ENCODE assay signal across 7 cellular contexts in genomic region chr10:122054046-122055025, GRCh38.
DNase-seq lines count a peak whose midpoint lies in the region; TF ChIP-seq lines count a peak whose summit lies in the region.

No MANE protein-coding gene starts in this region.

- peak; percentile 64 for TF ChIP-seq CTCF in HFF-Myc (IDR thresholded peaks at IDR 0.05; ENCODE audit: low read depth, low read length, missing control alignments)
- TF ChIP-seq CTCF in cardiac muscle cell (IDR thresholded peaks at IDR 0.05; ENCODE audit: low read depth, low read length): peak; percentile 76

- H3K4me3 ChIP-seq in HFF-Myc (replicated peaks; ENCODE audit: low read depth, low read length) (no peak overlapping the region), cardiac muscle cell (no peak overlapping the region), subcutaneous abdominal adipose tissue (ENCODE audit: low read depth in 1 of 5, low read length in 5 of 5) (no peak overlapping the region)

- H3K9me3 ChIP-seq in cardiac muscle cell (ENCODE audit: low read depth) (no peaks in the 10 kb centered on the region), subcutaneous abdominal adipose tissue (ENCODE audit: control insufficient read depth in 5 of 5, low read length in 5 of 5) (no peaks in the 10 kb centered on the region)

- DNase-seq in HFF-Myc (ENCODE audit: extremely low read depth, low read depth) (no peak), SHP77 (lab: John Stamatoyannopoulos, UW) (peak; percentile 39 to 67), cardiac muscle cell (ENCODE audit: low read depth in 1 of 2, low spot score in 1 of 2) (peak; percentile 75 to 84), superior temporal gyrus (ENCODE audit: extremely low spot score) (no peak)
- DNase-seq in effector CD8-positive, alpha-beta T cell (lab: John Stamatoyannopoulos, UW): no peak
- no peak for DNase-seq in central memory CD4-positive, alpha-beta T cell

- H3K9ac ChIP-seq in subcutaneous abdominal adipose tissue (ENCODE audit: low read length in 5 of 5): no peak overlapping the region

- H3K36me3 ChIP-seq in cardiac muscle cell (no peaks in the 10 kb centered on the region), subcutaneous abdominal adipose tissue (ENCODE audit: control insufficient read depth in 5 of 5, insufficient read depth in 5 of 5, low read length in 5 of 5) (no peaks in the 10 kb centered on the region)

- H3K27ac ChIP-seq in cardiac muscle cell: peak overlapping the region; percentile 49
- peak overlapping the region; percentile 41 for H3K27ac ChIP-seq in subcutaneous abdominal adipose tissue (ENCODE audit: low read depth, low read length)

- H3K27me3 ChIP-seq in cardiac muscle cell (no peaks in the 10 kb centered on the region), subcutaneous abdominal adipose tissue (ENCODE audit: control insufficient read depth in 5 of 5, insufficient read depth in 4 of 5, low read length in 5 of 5) (no peaks in the 10 kb centered on the region)

- H3K4me1 ChIP-seq in cardiac muscle cell (ENCODE audit: low read depth) (peaks cover 6% of the 10 kb centered on the region), subcutaneous abdominal adipose tissue (ENCODE audit: control insufficient read depth in 5 of 5, insufficient read depth in 5 of 5, low read length in 5 of 5) (peaks cover 7 to 27% (median 17%) of the 10 kb centered on the region in 5 donors)

Comparison
In these comparisons a context has a peak if more than half of its experiments do, and no peak if none do; other contexts are left out.
1. DNase-seq: peak in SHP77 (2 of 2) and cardiac muscle cell (2 of 2); none in HFF-Myc (single experiment), superior temporal gyrus (single experiment), effector CD8-positive, alpha-beta T cell (single experiment) and central memory CD4-positive, alpha-beta T cell (single experiment).